ENCODE assay signal across 16 cellular contexts in the genomic region with DNA sequence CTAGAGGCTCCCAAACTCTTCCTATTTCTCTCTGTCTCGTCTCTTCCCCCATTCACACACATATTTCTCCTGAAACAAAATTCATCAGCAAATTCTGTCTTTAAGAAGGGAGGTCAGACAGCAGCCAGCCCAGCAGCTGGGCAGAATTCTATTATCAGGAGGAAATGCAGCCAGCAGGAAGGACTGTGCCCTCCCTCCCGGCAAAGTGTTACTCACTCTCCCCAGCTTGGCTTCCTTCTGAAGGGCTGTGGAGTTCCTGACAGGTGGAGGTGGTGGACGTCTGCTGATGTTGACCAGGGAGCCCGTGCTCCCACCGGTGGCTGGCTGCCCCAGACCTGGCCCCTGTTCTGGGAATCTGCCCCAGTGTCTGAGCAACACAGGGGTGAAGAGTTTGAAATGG. TPM values are rescaled to one million over a fixed set of nuclear protein-coding genes. Genes with fewer than 3 reads are reported as not detected.
A peak's percentile ranks its signal among the peaks of the same experiment; 100 is the strongest.
DNase-seq lines count a peak whose midpoint lies in the region; ATAC-seq and TF ChIP-seq lines count a peak whose summit lies in the region.
"Had no signal": no experiment of that assay in that cellular context is flagged by ENCODE, and none has a peak within 500 bp of the region (broad histone marks: within the 10 kb centered on the region; RNA-seq: fewer than 3 reads in every experiment).

No MANE protein-coding gene starts in this region.

- in situ Hi-C loops in mammary epithelial cell (cut with MboI; ENCODE audit: low sequenced_read_pairs in 2 of 2): no loop called here

- H3K4me1 ChIP-seq in Loucy (ENCODE audit: insufficient read depth, low read length, poor library complexity, severe bottlenecking) (no peaks in the 10 kb centered on the region), mammary epithelial cell (ENCODE audit: insufficient read depth, low read length) (no peaks in the 10 kb centered on the region), adrenal gland (replicated peaks in 1 of 2) (peaks cover 0 to 19% of the 10 kb centered on the region in 2 donors)

- no peaks in the 10 kb centered on the region for H3K9me2 ChIP-seq in Loucy (replicated peaks; ENCODE audit: low read depth, low read length)

- H4K20me1 ChIP-seq in Loucy (ENCODE audit: insufficient read depth, low read length, poor library complexity, severe bottlenecking) (no peaks in the 10 kb centered on the region), mammary epithelial cell (ENCODE audit: insufficient read depth, low read length) (no peaks in the 10 kb centered on the region)

- H3K79me2 ChIP-seq in Loucy (ENCODE audit: insufficient read depth, low read length) (no peaks in the 10 kb centered on the region), mammary epithelial cell (ENCODE audit: insufficient read depth, low read length) (no peaks in the 10 kb centered on the region)

- H3K27ac ChIP-seq in mammary epithelial cell (ENCODE audit: insufficient read depth, low read depth, low read length): no peak overlapping the region
- H3K27ac ChIP-seq in temporal lobe (ENCODE audit: low read depth, low read length): peak overlapping the region; percentile 11
- H3K27ac ChIP-seq in adrenal gland: peak overlapping the region in 2 of 5 donors; percentile 29 to 30
- H3K27ac ChIP-seq: C4-2B, right atrium auricular region had no signal

- no peaks in the 10 kb centered on the region for H3F3A ChIP-seq in Loucy (ENCODE audit: low read depth)

- no peaks in the 10 kb centered on the region for H3K9me3 ChIP-seq in Loucy (ENCODE audit: insufficient read depth, low read depth, low read length)
- H3K9me3 ChIP-seq in mammary epithelial cell (replicated peaks; ENCODE audit: insufficient read depth, low read length): no peaks in the 10 kb centered on the region
- H3K9me3 ChIP-seq in adrenal gland (replicated peaks in 1 of 3): no peaks in the 10 kb centered on the region
- H3K9me3 ChIP-seq: HAP-1, right atrium auricular region had no signal

- TF ChIP-seq CTCF in Loucy (conservative IDR thresholded peaks at IDR 0.05; ENCODE audit: low read length) (no peak), mammary epithelial cell (conservative IDR thresholded peaks at IDR 0.05 in 1 of 2, IDR thresholded peaks at IDR 0.05 in 1 of 2; ENCODE audit: extremely low read depth in 1 of 2, insufficient read depth in 1 of 2, low read depth in 1 of 2, low read length in 2 of 2) (no peak), adrenal gland (IDR thresholded peaks at IDR 0.05) (no peak)

- TF ChIP-seq POLR2A in adrenal gland (IDR thresholded peaks at IDR 0.05): no peak

- H3K36me3 ChIP-seq in Loucy (ENCODE audit: insufficient read depth, low read length) (no peaks in the 10 kb centered on the region), mammary epithelial cell (ENCODE audit: insufficient read depth, low read length) (no peaks in the 10 kb centered on the region), adrenal gland (replicated peaks in 1 of 2) (no peaks in the 10 kb centered on the region)
- H3K36me3 ChIP-seq: HAP-1, right atrium auricular region had no signal

- ATAC-seq in HG03378 (IDR thresholded peaks at IDR 0.05; ENCODE audit: unreplicated experiment): no peak
- no peak for ATAC-seq in HG03469 (IDR thresholded peaks at IDR 0.05; ENCODE audit: unreplicated experiment)
- ATAC-seq: activated CD8-positive, alpha-beta T cell treated with anti-CD3 and anti-CD28 coated beads for 36 hours; left ventricle myocardium superior; natural killer cell had no signal

- 0% methylated on average over 4 of the region's 5 CpGs for WGBS in mammary epithelial cell (ENCODE audit: low coverage, missing lambda C conversion rate)
- WGBS in adrenal gland, 4 donors: 6 to 33% (median 27%) methylated on average over 3 to 5 of the region's 5 CpGs

- H3K4me2 ChIP-seq in Loucy (ENCODE audit: low read depth, low read length, poor library complexity, severe bottlenecking): no peak overlapping the region
- no peak overlapping the region for H3K4me2 ChIP-seq in mammary epithelial cell (ENCODE audit: insufficient read depth, low read depth, low read length)

- intact Hi-C loops in mammary epithelial cell (cut with micrococcal nuclease): no loop called here
- intact Hi-C loops in adrenal gland (cut with DNase I): no loop called here

- dilution Hi-C loops in mammary epithelial cell (cut with HindIII; ENCODE audit: low sequenced_read_pairs): no loop called here

- no peaks in the 10 kb centered on the region for H3K27me3 ChIP-seq in Loucy (ENCODE audit: insufficient read depth, low read length, poor library complexity, severe bottlenecking)
- H3K27me3 ChIP-seq in mammary epithelial cell (ENCODE audit: insufficient read depth, low read length): no peaks in the 10 kb centered on the region
- H3K27me3 ChIP-seq in adrenal gland: no peaks in the 10 kb centered on the region
- H3K27me3 ChIP-seq: right atrium auricular region had no signal

- peak overlapping the region; percentile 10; the same call in 1 of the 2 replicates for H2AFZ ChIP-seq in Loucy (ENCODE audit: low read length)
- H2AFZ ChIP-seq in mammary epithelial cell (ENCODE audit: low read depth, low read length): no peak overlapping the region

- no TSS peak for BruUV-seq in mammary epithelial cell (replicated peaks; lab: Mats Ljungman, UMichigan)

- CTCF ChIA-PET in mammary epithelial cell (lab: Charles Lee; ENCODE audit: low non-redundant PET): no interaction called here

- DNase-seq in mammary epithelial cell: peak; percentile 22
- DNase-seq in iPS-NIHi7 (ENCODE audit: extremely low spot score): peak; percentile 61
- no peak for DNase-seq in adrenal gland
- DNase-seq: activated CD8-positive, alpha-beta T cell treated with anti-CD3 and anti-CD28 coated beads for 36 hours; DND-41; IMR-90; left ventricle myocardium superior; natural killer cell; NCI-H2171 treated with DMSO at 0.1 percent for 48 hours had no signal

- H3K4me3 ChIP-seq in Loucy (ENCODE audit: low read length, poor library complexity, severe bottlenecking) (no peak overlapping the region), mammary epithelial cell (replicated peaks in 1 of 3; ENCODE audit: insufficient read depth in 1 of 3, low read depth in 2 of 3, low read length in 3 of 3) (no peak overlapping the region), adrenal gland (no peak overlapping the region)
- H3K4me3 ChIP-seq: HAP-1, right atrium auricular region had no signal

- no peak overlapping the region for H3K9ac ChIP-seq in Loucy (ENCODE audit: low read depth, low read length, poor library complexity, severe bottlenecking)
- no peak overlapping the region for H3K9ac ChIP-seq in mammary epithelial cell (ENCODE audit: insufficient read depth, low read length)

RNA-seq across cellular contexts. Expression of gene KCNB1, which starts 37.3 kb away (rescaled TPM):
- under 1 TPM in 1 of 2 donors, not detected in 1; 0.17 TPM for total RNA-seq in mammary epithelial cell
- 0.01 TPM for polyA plus RNA-seq in mammary epithelial cell
- not detected for polyA minus RNA-seq in mammary epithelial cell
- 9.3 TPM for total RNA-seq in temporal lobe
- total RNA-seq in adrenal gland: 1 to 10 TPM in 4 of 8 donors, under 1 TPM in 4; 0.11 to 8.2 (median 0.98) TPM
- 1 to 10 TPM in 2 of 3 donors, under 1 TPM in 1; 0.40 to 2.4 (median 1.3) TPM for polyA plus RNA-seq in adrenal gland
- total RNA-seq: activated CD8-positive, alpha-beta T cell treated with anti-CD3 and anti-CD28 coated beads for 36 hours; IMR-90 had no signal

Comparison
In these comparisons a context has a peak if more than half of its experiments do, and no peak if none do; other contexts are left out.
1. DNase-seq: peak in mammary epithelial cell (single experiment) and iPS-NIHi7 (single experiment); none in adrenal gland (0 of 7).